20 cellular contexts compared by ENCODE assay signal in the genomic region with DNA sequence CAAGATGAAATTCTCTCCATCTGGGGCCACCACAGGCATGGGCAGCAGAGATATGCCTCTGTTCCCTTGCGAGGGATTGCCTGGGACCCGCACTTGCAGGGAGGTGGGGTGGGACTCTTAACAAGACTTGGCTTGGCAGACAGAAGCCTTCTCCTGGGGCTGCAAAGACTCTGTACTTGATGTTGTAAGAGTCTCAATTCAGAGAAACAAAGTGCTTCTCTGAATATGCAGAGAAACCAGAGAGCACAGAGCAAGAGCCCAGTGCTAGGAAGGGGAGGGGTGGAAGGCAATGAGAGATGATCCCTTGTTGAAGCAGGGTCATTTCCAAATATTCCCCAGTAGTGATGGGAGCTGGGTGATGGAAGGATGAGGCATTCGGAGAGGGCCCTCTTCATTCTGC. TPM values are rescaled to one million over a fixed set of nuclear protein-coding genes. Genes with fewer than 3 reads are reported as not detected.
DNase-seq lines count a peak whose midpoint lies in the region; ATAC-seq and TF ChIP-seq lines count a peak whose summit lies in the region.
"Had no signal": no experiment of that assay in that cellular context is flagged by ENCODE, and none has a peak within 500 bp of the region (broad histone marks: within the 10 kb centered on the region; RNA-seq: fewer than 3 reads in every experiment).

No MANE protein-coding gene starts in this region.

- H3K36me3 ChIP-seq in heart left ventricle (no peaks in the 10 kb centered on the region), transverse colon (no peaks in the 10 kb centered on the region)
- H3K36me3 ChIP-seq: brain microvascular endothelial cell had no signal

- H3K27me3 ChIP-seq in right cardiac atrium (ENCODE audit: control insufficient read depth, insufficient read depth) = no peaks in the 10 kb centered on the region
- H3K27me3 ChIP-seq in heart left ventricle = peaks cover 0 to 41% (median 7%) of the 10 kb centered on the region in 9 donors
- no peaks in the 10 kb centered on the region for H3K27me3 ChIP-seq in transverse colon

- ATAC-seq in right cardiac atrium = peak in 1 of 2 donors; percentile 52
- no peak for ATAC-seq in heart left ventricle
- ATAC-seq in HG03095 (IDR thresholded peaks at IDR 0.05; ENCODE audit: unreplicated experiment) = no peak
- ATAC-seq: activated CD4-positive, alpha-beta T cell treated with anti-CD3 and anti-CD28 coated beads for 36 hours; GM12878 had no signal

- no peak for TF ChIP-seq POLR2A in heart left ventricle (IDR thresholded peaks at IDR 0.05)
- TF ChIP-seq POLR2A in transverse colon (IDR thresholded peaks at IDR 0.05) = no peak

- H3K9me3 ChIP-seq in right cardiac atrium (ENCODE audit: control insufficient read depth, low read length) (no peaks in the 10 kb centered on the region), heart left ventricle (peaks cover 0 to 7% (median 0%) of the 10 kb centered on the region in 12 donors), transverse colon (no peaks in the 10 kb centered on the region)

- DNase-seq in right cardiac atrium (peak in 2 of 3 donors; percentile 48 to 71), heart left ventricle (no peak), endothelial cell (ENCODE audit: low spot score) (no peak), H4 (ENCODE audit: low spot score) (no peak), transverse colon (no peak), NCI-H526 (lab: John Stamatoyannopoulos, UW) (no peak)
- DNase-seq: activated CD4-positive, alpha-beta T cell treated with anti-CD3 and anti-CD28 coated beads for 36 hours; brain microvascular endothelial cell; dorsolateral prefrontal cortex; left cardiac atrium; NCI-H1092 treated with DMSO at 0.1 percent for 48 hours; NK-92 treated with Interleukin-12 subunit alpha and Interleukin-12 subunit beta, amount 100 ng/mL, for 24 hours; Right ventricle myocardium superior; stimulated activated naive CD4-positive, alpha-beta T cell treated with Interleukin-2 at 50 U/mL for 16 hours had no signal

- peak overlapping the region; percentile 63 for H3K4me3 Mint-ChIP-seq in endothelial cell (ENCODE audit: unreplicated experiment)
- H3K4me3 Mint-ChIP-seq in nephron = peak overlapping the region; percentile 53 to 81 (median 62)
- H3K4me3 Mint-ChIP-seq: activated CD4-positive, alpha-beta T cell treated with anti-CD3 and anti-CD28 coated beads for 36 hours had no signal

- H3K27ac Mint-ChIP-seq in endothelial cell (ENCODE audit: unreplicated experiment) (no peak overlapping the region), nephron (no peak overlapping the region)
- H3K27ac Mint-ChIP-seq: activated CD4-positive, alpha-beta T cell treated with anti-CD3 and anti-CD28 coated beads for 36 hours; progenitor cell of endocrine pancreas had no signal

- WGBS in right cardiac atrium = 62% methylated on average over 3 of the region's 3 CpGs
- 70 to 90% (median 78%) methylated on average over 3 of the region's 3 CpGs for WGBS in heart left ventricle, 4 donors
- WGBS in transverse colon (ENCODE audit: low coverage in 1 of 2), 2 donors = 74% methylated on average over 3 of the region's 3 CpGs; no CpG with 5 or more reads in 1 of the 2 donors

- H3K4me3 ChIP-seq in right cardiac atrium (ENCODE audit: low read length) = no peak overlapping the region
- no peak overlapping the region for H3K4me3 ChIP-seq in heart left ventricle
- H3K4me3 ChIP-seq in transverse colon = peak overlapping the region in 1 of 4 donors; percentile 66
- H3K4me3 ChIP-seq: GM12878 had no signal

- H3K9me3 Mint-ChIP-seq in endothelial cell (ENCODE audit: unreplicated experiment) (no peaks in the 10 kb centered on the region), nephron (no peaks in the 10 kb centered on the region)

- H3K27me3 Mint-ChIP-seq in endothelial cell (ENCODE audit: unreplicated experiment) (peaks cover 10% of the 10 kb centered on the region), nephron (ENCODE audit: low read depth) (peaks cover 73% of the 10 kb centered on the region)

- intact Hi-C loops in right cardiac atrium (cut with DNase I) = no loop called here
- intact Hi-C loops in heart left ventricle (cut with DNase I) = no loop called here
- intact Hi-C loops in transverse colon (cut with DNase I; ENCODE audit: low total_unique reads) = no loop called here

- TF ChIP-seq EP300 in transverse colon (IDR thresholded peaks at IDR 0.05; ENCODE audit: low read depth) = no peak

- TF ChIP-seq CTCF in heart left ventricle (IDR thresholded peaks at IDR 0.05) (no peak), endothelial cell (IDR thresholded peaks at IDR 0.05; ENCODE audit: unreplicated experiment) (no peak), nephron (IDR thresholded peaks at IDR 0.05; ENCODE audit: unreplicated experiment in 3 of 3) (no peak), transverse colon (IDR thresholded peaks at IDR 0.05) (no peak)

- H3K4me1 ChIP-seq in right cardiac atrium (ENCODE audit: control insufficient read depth, insufficient read depth, low read length) (no peaks in the 10 kb centered on the region), heart left ventricle (peaks cover 0 to 20% (median 10%) of the 10 kb centered on the region in 12 donors), transverse colon (peaks cover 18 to 52% (median 48%) of the 10 kb centered on the region in 4 donors)

- in situ Hi-C loops in transverse colon (cut with MboI; ENCODE audit: low pct_ligation_motif_present in 1 of 4, low pct_unique_long_range_greater_than_20kb in 1 of 4, low sequenced_read_pairs in 3 of 4) = no loop called here

- peaks cover 12% of the 10 kb centered on the region for H3K4me1 Mint-ChIP-seq in endothelial cell (ENCODE audit: unreplicated experiment)
- H3K4me1 Mint-ChIP-seq in nephron = peaks cover 16% of the 10 kb centered on the region

- H3K36me3 Mint-ChIP-seq in endothelial cell (ENCODE audit: low read depth, unreplicated experiment) = no peaks in the 10 kb centered on the region
- no peaks in the 10 kb centered on the region for H3K36me3 Mint-ChIP-seq in nephron (ENCODE audit: low read depth)

- peak overlapping the region; percentile 12 for H3K27ac ChIP-seq in right cardiac atrium (ENCODE audit: low read length)
- H3K27ac ChIP-seq in heart left ventricle = no peak overlapping the region
- H3K27ac ChIP-seq in transverse colon = peak overlapping the region in 2 of 4 donors; percentile 37 to 52
- H3K27ac ChIP-seq: brain microvascular endothelial cell, KMS-11 had no signal

RNA-seq across cellular contexts. Expression of gene MMP28, which starts 2.2 kb away (rescaled TPM):
- total RNA-seq in right cardiac atrium (1 to 10 TPM; 4.6 to 5.8 (median 5.4) TPM), heart left ventricle (10 to 100 TPM in 1 of 9 donors, 1 to 10 TPM in 7, under 1 TPM in 1; 0.83 to 10.2 (median 2.2) TPM), endothelial cell (ENCODE audit: unreplicated experiment) (10.6 TPM), transverse colon (100 to 1,000 TPM; 104 to 368 (median 128) TPM)
- polyA plus RNA-seq in right cardiac atrium (9.2 TPM), heart left ventricle (1 to 10 TPM; 3.4 to 4.4 TPM)
- total RNA-seq in H4 (2014; rRNA removed; shearing (Covaris generic)) = 0.68 TPM in 1 of 2 replicates, not detected in the other
- total RNA-seq: GM12878 had no signal
- polyA plus RNA-seq: GM12878 had no signal

RNA-seq across cellular contexts. Expression of gene TAF15, which starts 16.0 kb away (rescaled TPM):
- 100 to 1,000 TPM in 3 of 4 donors, 10 to 100 TPM in 1; 96.5 to 125 (median 106) TPM for total RNA-seq in right cardiac atrium
- 86.3 TPM for polyA plus RNA-seq in right cardiac atrium
- total RNA-seq in heart left ventricle = 100 to 1,000 TPM in 6 of 9 donors, 10 to 100 TPM in 3; 30.1 to 151 (median 121) TPM
- polyA plus RNA-seq in heart left ventricle = 10 to 100 TPM; 83.0 to 95.0 TPM
- total RNA-seq in endothelial cell (ENCODE audit: unreplicated experiment) = 188 TPM
- 17.8 and 19.8 TPM in 2 replicates for total RNA-seq in H4 (2014; rRNA removed; shearing (Covaris generic))
- 10 to 100 TPM; 13.1 to 74.3 (median 37.9) TPM for total RNA-seq in transverse colon

RNA-seq across cellular contexts. Expression of gene C17orf50, which starts 32.6 kb away (rescaled TPM):
- total RNA-seq in right cardiac atrium = not detected
- polyA plus RNA-seq in right cardiac atrium = 0.14 TPM
- total RNA-seq in heart left ventricle = not detected
- polyA plus RNA-seq in heart left ventricle = under 1 TPM in 1 of 2 donors, not detected in 1; 0.19 TPM
- total RNA-seq in endothelial cell (ENCODE audit: unreplicated experiment) = 0.90 TPM
- not detected in 2 replicates for total RNA-seq in H4 (2014; rRNA removed; shearing (Covaris generic))
- not detected for total RNA-seq in transverse colon
- total RNA-seq: activated CD4-positive, alpha-beta T cell treated with anti-CD3 and anti-CD28 coated beads for 36 hours; fibroblast of lung; GM12878; left cardiac atrium; progenitor cell of endocrine pancreas; Right ventricle myocardium superior had no signal
- polyA plus RNA-seq: fibroblast of lung had no signal

RNA-seq across cellular contexts. Expression of gene GAS2L2, which starts 40.2 kb away (rescaled TPM):
- total RNA-seq in right cardiac atrium = under 1 TPM in 2 of 4 donors, not detected in 2; 0.09 to 0.19 TPM
- 0.14 TPM for polyA plus RNA-seq in right cardiac atrium
- under 1 TPM in 4 of 9 donors, not detected in 5; 0.10 to 0.28 (median 0.12) TPM for total RNA-seq in heart left ventricle
- under 1 TPM in 1 of 2 donors, not detected in 1; 0.06 TPM for polyA plus RNA-seq in heart left ventricle
- 0.10 TPM for total RNA-seq in endothelial cell (ENCODE audit: unreplicated experiment)
- 0.04 TPM in 2 replicates for total RNA-seq in H4 (2014; rRNA removed; shearing (Covaris generic))
- not detected for total RNA-seq in transverse colon
- total RNA-seq: fibroblast of lung, GM12878 had no signal
- polyA plus RNA-seq: fibroblast of lung had no signal

Comparison
In these comparisons a context has a peak if more than half of its experiments do, and no peak if none do; other contexts are left out.
1. DNase-seq: peak in right cardiac atrium (2 of 3); none in heart left ventricle (0 of 5), endothelial cell (single experiment), H4 (single experiment), transverse colon (single experiment) and NCI-H526 (0 of 2).